Comparison of ENCODE assay signal across 13 cellular contexts in genomic region chr11:28756977-28757376, GRCh38.
A peak's percentile ranks its signal among the peaks of the same experiment; 100 is the strongest.
DNase-seq lines count a peak whose midpoint lies in the region; ATAC-seq and TF ChIP-seq lines count a peak whose summit lies in the region.
"Had no signal": no experiment of that assay in that cellular context is flagged by ENCODE, and none has a peak within 500 bp of the region (broad histone marks: within the 10 kb centered on the region; RNA-seq: fewer than 3 reads in every experiment).

No MANE protein-coding gene starts in this region.

- H3K9me3 ChIP-seq in ascending aorta, result no peaks in the 10 kb centered on the region
- H3K9me3 ChIP-seq: adrenal gland, right lobe of liver had no signal

- no peaks in the 10 kb centered on the region for H3K27me3 ChIP-seq in ascending aorta
- H3K27me3 ChIP-seq: adrenal gland, right lobe of liver had no signal

- DNase-seq in A172 (ENCODE audit: low spot score) (peak; percentile 97), HFFc6 (peak; percentile 66), ascending aorta (ENCODE audit: low spot score in 2 of 2) (no peak), hepatic stellate cell (ENCODE audit: low spot score) (peak; percentile 23), nephron progenitor cell (no peak), GM13977 (ENCODE audit: low spot score) (no peak)
- DNase-seq: 8988T; activated CD8-positive, alpha-beta memory T cell treated with anti-CD3 and anti-CD28 coated beads, Interleukin-2, amount 50 U/mL, for 48 hours; adrenal gland; NCI-H345; right lobe of liver had no signal

- H3K9me3 Mint-ChIP-seq in HFFc6 (no peaks in the 10 kb centered on the region), nephron progenitor cell (no peaks in the 10 kb centered on the region)

- no peak for ATAC-seq in HG02870 (IDR thresholded peaks at IDR 0.05; ENCODE audit: unreplicated experiment)
- no peak for ATAC-seq in GM19395 (IDR thresholded peaks at IDR 0.05; ENCODE audit: unreplicated experiment)
- ATAC-seq: right lobe of liver had no signal

- peaks cover 0 to 5% of the 10 kb centered on the region in 2 donors for H3K4me1 ChIP-seq in ascending aorta
- H3K4me1 ChIP-seq: adrenal gland, right lobe of liver had no signal

- H3K27me3 Mint-ChIP-seq in HFFc6 (ENCODE audit: insufficient read depth) (no peaks in the 10 kb centered on the region), nephron progenitor cell (ENCODE audit: low read depth, poor library complexity) (no peaks in the 10 kb centered on the region)

- no peak overlapping the region for H3K4me3 ChIP-seq in ascending aorta
- H3K4me3 ChIP-seq: adrenal gland, right lobe of liver had no signal

- no peak for TF ChIP-seq CTCF in HFFc6 (IDR thresholded peaks at IDR 0.05)
- no peak for TF ChIP-seq CTCF in ascending aorta (IDR thresholded peaks at IDR 0.05)
- TF ChIP-seq CTCF in nephron progenitor cell (IDR thresholded peaks at IDR 0.05), result no peak
- no peak for TF ChIP-seq CTCF in GM13977 (IDR thresholded peaks at IDR 0.05; ENCODE audit: extremely low read depth, insufficient read depth, missing control alignments)

- peak overlapping the region; percentile 44 to 53 for H3K27ac ChIP-seq in ascending aorta
- H3K27ac ChIP-seq: adrenal gland, right lobe of liver had no signal

- intact Hi-C loops in ascending aorta (cut with DNase I), result no loop called here

- H3K4me1 Mint-ChIP-seq in HFFc6 (ENCODE audit: low read depth), result peaks cover 99% of the 10 kb centered on the region
- no peaks in the 10 kb centered on the region for H3K4me1 Mint-ChIP-seq in nephron progenitor cell

- H3K4me3 Mint-ChIP-seq in HFFc6, result peak overlapping the region; percentile 64
- H3K4me3 Mint-ChIP-seq in nephron progenitor cell, result no peak overlapping the region

- in situ Hi-C loops in GM13977 (cut with MboI; ENCODE audit: low pct_unique_long_range_greater_than_20kb, low sequenced_read_pairs, unreplicated experiment), result no loop called here

- H3K27ac Mint-ChIP-seq in HFFc6 (peak overlapping the region; percentile 86), nephron progenitor cell (no peak overlapping the region)

- peaks cover 20% of the 10 kb centered on the region; the same call in 1 of the 2 replicates for H3K36me3 Mint-ChIP-seq in HFFc6 (ENCODE audit: low read depth)
- H3K36me3 Mint-ChIP-seq in nephron progenitor cell (ENCODE audit: low read depth), result no peaks in the 10 kb centered on the region

- no peaks in the 10 kb centered on the region for H3K36me3 ChIP-seq in ascending aorta
- H3K36me3 ChIP-seq: adrenal gland, right lobe of liver had no signal

Comparison
In these comparisons a context has a peak if more than half of its experiments do, and no peak if none do; other contexts are left out.
1. DNase-seq: peak in A172 (single experiment), HFFc6 (single experiment) and hepatic stellate cell (single experiment); none in ascending aorta (0 of 2), nephron progenitor cell (single experiment) and GM13977 (single experiment).